34 cellular contexts compared by ENCODE assay signal in genomic region chr2:179354296-179354695, GRCh38.
"Had no signal": no experiment of that assay in that cellular context is flagged by ENCODE, and none has a peak within 500 bp of the region (broad histone marks: within the 10 kb centered on the region; RNA-seq: fewer than 3 reads in every experiment).

No MANE protein-coding gene starts in this region.

- H3K9me3 Mint-ChIP-seq: activated CD4-positive, alpha-beta memory T cell treated with anti-CD3 and anti-CD28 coated beads for 36 hours; activated CD4-positive, alpha-beta T cell treated with anti-CD3 and anti-CD28 coated beads, Interleukin-2, amount 10 ng/mL, durations not matched to agents 24 days and 14 days; activated CD8-positive, alpha-beta T cell treated with anti-CD3 and anti-CD28 coated beads for 36 hours; activated naive CD4-positive, alpha-beta T cell treated with anti-CD3 and anti-CD28 coated beads, Interleukin-2, amount 10 ng/mL, durations not matched to agents 7 days and 5 days; activated naive CD4-positive, alpha-beta T cell treated with anti-CD3 and anti-CD28 coated beads, Interleukin-2, amount 50 U/mL, for 24 hours; activated naive CD8-positive, alpha-beta T cell treated with anti-CD3 and anti-CD28 coated beads, Interleukin-2, amount 10 ng/mL, durations not matched to agents 7 days and 5 days; activated naive CD8-positive, alpha-beta T cell treated with anti-CD3 and anti-CD28 coated beads, Interleukin-2, amount 50 U/mL, for 24 hours; activated T-cell treated with anti-CD3 and anti-CD28 coated beads, Interleukin-2, amount 50 U/mL, for 24 hours; activated T-helper 2 cell treated with anti-CD3 and anti-CD28 coated beads, Interferon-gamma antibody, Interleukin-2, Interleukin-4, amounts not matched to agents 10 μg/mL and 5 μg/mL and 100 μg/mL, durations not matched to agents 14 hours and 24 hours and 36 hours; T-helper 1 cell treated with Interleukin-12 subunit alpha and Interleukin-12 subunit beta and Interleukin-4 antibody, amounts not matched to agents 30 μg/mL and 1 μg/mL, for 36 hours; T-helper 2 cell treated with Interferon-gamma antibody and Interleukin-4, amounts not matched to agents 5 μg/mL and 100 μg/mL, for 36 hours had no signal

- DNase-seq: activated B cell treated with CpG ODN at 0.5 μM for 24 hours; activated CD4-positive, alpha-beta memory T cell treated with anti-CD3 and anti-CD28 coated beads for 36 hours; activated CD4-positive, alpha-beta T cell treated with anti-CD3 and anti-CD28 coated beads for 4 hours; activated CD4-positive, alpha-beta T cell treated with anti-CD3 and anti-CD28 coated beads, Interleukin-2, amount 10 ng/mL, durations not matched to agents 24 days and 14 days; activated CD4-positive, alpha-beta T cell treated with anti-CD3 and anti-CD28 coated beads, Interleukin-2, amount 50 U/mL, for 1 hour; activated CD4-positive, alpha-beta T cell treated with anti-CD3 and anti-CD28 coated beads, Interleukin-2, amount 50 U/mL, for 4 hours; activated CD4-positive, CD25-positive, alpha-beta regulatory T cell treated with anti-CD3 and anti-CD28 coated beads, Interleukin-2, amount 50 U/mL, for 72 hours; activated CD8-positive, alpha-beta memory T cell treated with anti-CD3 and anti-CD28 coated beads for 24 hours; activated CD8-positive, alpha-beta memory T cell treated with anti-CD3 and anti-CD28 coated beads, Interleukin-2, amount 10 ng/mL, durations not matched to agents 7 days and 5 days; activated CD8-positive, alpha-beta memory T cell treated with anti-CD3 and anti-CD28 coated beads, Interleukin-2, amount 50 U/mL, for 48 hours; activated CD8-positive, alpha-beta T cell treated with anti-CD3 and anti-CD28 coated beads for 36 hours; activated effector memory CD4-positive, alpha-beta T cell treated with Interleukin-2 at 50 U/mL for 16 hours; activated gamma-delta T cell; activated naive CD4-positive, alpha-beta T cell treated with anti-CD3 and anti-CD28 coated beads, Interleukin-2, amount 10 ng/mL, durations not matched to agents 7 days and 5 days; activated naive CD4-positive, alpha-beta T cell treated with Interleukin-2 at 50 U/mL for 16 hours; activated naive CD8-positive, alpha-beta T cell treated with anti-CD3 and anti-CD28 coated beads, Interleukin-2, amount 10 ng/mL, durations not matched to agents 7 days and 5 days; activated naive CD8-positive, alpha-beta T cell treated with anti-CD3 and anti-CD28 coated beads, Interleukin-2, amount 50 U/mL, for 24 hours; activated T-cell treated with anti-CD3 and anti-CD28 coated beads, Interleukin-2, amount 50 U/mL, for 24 hours; activated T-cell treated with anti-CD3 and anti-CD28 coated beads, Interleukin-2, amount 50 U/mL, for 48 hours; amygdala; aorta; body of pancreas; brain microvascular endothelial cell; central memory CD4-positive, alpha-beta T cell; T-helper 1 cell; T-helper 2 cell; T-helper 9 cell had no signal

- H3K4me3 Mint-ChIP-seq: activated B cell treated with CpG ODN at 0.5 μM for 24 hours; activated CD4-positive, alpha-beta memory T cell treated with anti-CD3 and anti-CD28 coated beads for 36 hours; activated CD4-positive, alpha-beta T cell treated with anti-CD3 and anti-CD28 coated beads, Interleukin-2, amount 10 ng/mL, durations not matched to agents 24 days and 14 days; activated CD8-positive, alpha-beta memory T cell treated with anti-CD3 and anti-CD28 coated beads, Interleukin-2, amount 10 ng/mL, durations not matched to agents 7 days and 5 days; activated CD8-positive, alpha-beta T cell treated with anti-CD3 and anti-CD28 coated beads for 36 hours; activated naive CD4-positive, alpha-beta T cell treated with anti-CD3 and anti-CD28 coated beads, Interleukin-2, amount 10 ng/mL, durations not matched to agents 7 days and 5 days; activated naive CD4-positive, alpha-beta T cell treated with anti-CD3 and anti-CD28 coated beads, Interleukin-2, amount 50 U/mL, for 24 hours; activated naive CD8-positive, alpha-beta T cell; activated naive CD8-positive, alpha-beta T cell treated with anti-CD3 and anti-CD28 coated beads, Interleukin-2, amount 10 ng/mL, durations not matched to agents 7 days and 5 days; activated naive CD8-positive, alpha-beta T cell treated with anti-CD3 and anti-CD28 coated beads, Interleukin-2, amount 50 U/mL, for 24 hours; activated T-cell treated with anti-CD3 and anti-CD28 coated beads, Interleukin-2, amount 50 U/mL, for 24 hours; T-helper 1 cell treated with Interleukin-12 subunit alpha and Interleukin-12 subunit beta and Interleukin-4 antibody, amounts not matched to agents 30 μg/mL and 1 μg/mL, for 36 hours; T-helper 2 cell treated with Interferon-gamma antibody and Interleukin-4, amounts not matched to agents 5 μg/mL and 100 μg/mL, for 36 hours had no signal

- H3K27me3 ChIP-seq: body of pancreas, brain microvascular endothelial cell, breast epithelium had no signal

- H3K27me3 Mint-ChIP-seq: activated B cell treated with CpG ODN at 0.5 μM for 24 hours; activated CD4-positive, alpha-beta memory T cell treated with anti-CD3 and anti-CD28 coated beads for 36 hours; activated CD8-positive, alpha-beta memory T cell treated with anti-CD3 and anti-CD28 coated beads, Interleukin-2, amount 10 ng/mL, durations not matched to agents 7 days and 5 days; activated CD8-positive, alpha-beta T cell treated with anti-CD3 and anti-CD28 coated beads for 36 hours had no signal

- H3K4me1 ChIP-seq: body of pancreas, breast epithelium had no signal

- H3K27ac Mint-ChIP-seq: activated B cell treated with CpG ODN at 0.5 μM for 24 hours; activated CD4-positive, alpha-beta memory T cell treated with anti-CD3 and anti-CD28 coated beads for 36 hours; activated CD4-positive, alpha-beta T cell treated with anti-CD3 and anti-CD28 coated beads, Interleukin-2, amount 10 ng/mL, durations not matched to agents 24 days and 14 days; activated CD8-positive, alpha-beta memory T cell treated with anti-CD3 and anti-CD28 coated beads, Interleukin-2, amount 10 ng/mL, durations not matched to agents 7 days and 5 days; activated CD8-positive, alpha-beta T cell treated with anti-CD3 and anti-CD28 coated beads for 36 hours; activated naive CD4-positive, alpha-beta T cell treated with anti-CD3 and anti-CD28 coated beads, Interleukin-2, amount 10 ng/mL, durations not matched to agents 7 days and 5 days; activated naive CD4-positive, alpha-beta T cell treated with anti-CD3 and anti-CD28 coated beads, Interleukin-2, amount 50 U/mL, for 24 hours; activated naive CD8-positive, alpha-beta T cell; activated naive CD8-positive, alpha-beta T cell treated with anti-CD3 and anti-CD28 coated beads, Interleukin-2, amount 10 ng/mL, durations not matched to agents 7 days and 5 days; activated naive CD8-positive, alpha-beta T cell treated with anti-CD3 and anti-CD28 coated beads, Interleukin-2, amount 50 U/mL, for 24 hours; activated T-cell treated with anti-CD3 and anti-CD28 coated beads, Interleukin-2, amount 50 U/mL, for 24 hours; activated T-helper 2 cell treated with anti-CD3 and anti-CD28 coated beads, Interferon-gamma antibody, Interleukin-2, Interleukin-4, amounts not matched to agents 10 μg/mL and 5 μg/mL and 100 μg/mL, durations not matched to agents 14 hours and 24 hours and 36 hours; T-helper 1 cell treated with Interleukin-12 subunit alpha and Interleukin-12 subunit beta and Interleukin-4 antibody, amounts not matched to agents 30 μg/mL and 1 μg/mL, for 36 hours; T-helper 2 cell treated with Interferon-gamma antibody and Interleukin-4, amounts not matched to agents 5 μg/mL and 100 μg/mL, for 36 hours had no signal

- H3K4me1 Mint-ChIP-seq: activated CD4-positive, alpha-beta T cell treated with anti-CD3 and anti-CD28 coated beads, Interleukin-2, amount 10 ng/mL, durations not matched to agents 24 days and 14 days; activated CD8-positive, alpha-beta memory T cell treated with anti-CD3 and anti-CD28 coated beads, Interleukin-2, amount 10 ng/mL, durations not matched to agents 7 days and 5 days; activated naive CD4-positive, alpha-beta T cell treated with anti-CD3 and anti-CD28 coated beads, Interleukin-2, amount 10 ng/mL, durations not matched to agents 7 days and 5 days; activated naive CD4-positive, alpha-beta T cell treated with anti-CD3 and anti-CD28 coated beads, Interleukin-2, amount 50 U/mL, for 24 hours; activated naive CD8-positive, alpha-beta T cell treated with anti-CD3 and anti-CD28 coated beads, Interleukin-2, amount 10 ng/mL, durations not matched to agents 7 days and 5 days; activated naive CD8-positive, alpha-beta T cell treated with anti-CD3 and anti-CD28 coated beads, Interleukin-2, amount 50 U/mL, for 24 hours had no signal

- H3K36me3 Mint-ChIP-seq: activated CD4-positive, alpha-beta memory T cell treated with anti-CD3 and anti-CD28 coated beads for 36 hours; activated CD8-positive, alpha-beta memory T cell treated with anti-CD3 and anti-CD28 coated beads, Interleukin-2, amount 10 ng/mL, durations not matched to agents 7 days and 5 days; activated naive CD4-positive, alpha-beta T cell treated with anti-CD3 and anti-CD28 coated beads, Interleukin-2, amount 10 ng/mL, durations not matched to agents 7 days and 5 days; activated naive CD4-positive, alpha-beta T cell treated with anti-CD3 and anti-CD28 coated beads, Interleukin-2, amount 50 U/mL, for 24 hours; activated naive CD8-positive, alpha-beta T cell; activated naive CD8-positive, alpha-beta T cell treated with anti-CD3 and anti-CD28 coated beads, Interleukin-2, amount 10 ng/mL, durations not matched to agents 7 days and 5 days had no signal

- H3K27ac ChIP-seq: body of pancreas, brain microvascular endothelial cell, breast epithelium, VCaP had no signal

- H3K9me3 ChIP-seq: body of pancreas, breast epithelium had no signal

- ATAC-seq: activated CD8-positive, alpha-beta memory T cell treated with anti-CD3 and anti-CD28 coated beads, Interleukin-2, amount 10 ng/mL, durations not matched to agents 7 days and 5 days; activated CD8-positive, alpha-beta T cell treated with anti-CD3 and anti-CD28 coated beads for 36 hours; activated naive CD8-positive, alpha-beta T cell treated with anti-CD3 and anti-CD28 coated beads, Interleukin-2, amount 50 U/mL, for 24 hours; body of pancreas had no signal
